In the genomic region with DNA sequence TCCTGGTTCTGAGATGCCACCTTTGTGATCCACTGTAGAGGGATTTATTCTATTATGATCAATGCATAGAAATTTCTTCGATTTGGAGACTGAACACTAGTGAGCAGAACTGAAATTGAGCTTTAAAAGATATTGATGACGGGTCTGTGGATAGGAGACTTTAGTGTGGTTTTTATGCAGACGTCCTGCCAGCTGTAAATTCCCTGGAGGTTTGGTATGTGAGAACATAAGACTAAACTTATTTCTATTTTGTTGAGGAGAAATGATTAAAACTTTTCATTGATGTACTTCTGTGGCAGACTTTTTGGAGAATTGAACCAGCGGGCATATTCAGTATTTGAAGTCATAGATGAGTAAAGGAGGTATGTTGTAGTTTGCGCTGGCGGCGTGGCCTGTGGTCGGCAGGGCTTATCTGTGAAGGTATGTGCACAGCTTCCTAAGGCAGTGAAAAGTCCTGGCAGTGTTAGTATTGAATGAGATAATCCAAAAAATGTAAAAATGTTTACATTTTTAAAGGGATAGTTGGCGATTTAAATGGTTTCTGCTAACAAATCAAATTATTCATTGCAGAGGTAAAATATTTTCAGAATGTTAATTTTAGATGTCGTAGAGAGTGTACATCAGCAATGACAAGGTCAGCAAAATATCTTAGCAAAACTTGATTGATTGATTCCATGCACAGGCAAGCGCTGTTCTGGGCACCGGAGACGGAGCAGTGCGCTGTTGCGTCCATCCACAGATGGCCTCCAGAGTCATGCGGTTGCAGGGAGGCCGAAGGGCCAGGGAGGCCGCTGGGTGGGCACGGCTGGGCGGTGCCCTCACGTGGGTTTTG, we compare ENCODE assay signal across 12 cellular contexts. TPM values are rescaled to one million over a fixed set of nuclear protein-coding genes. Genes with fewer than 3 reads are reported as not detected.
A peak's percentile ranks its signal among the peaks of the same experiment; 100 is the strongest.
DNase-seq lines count a peak whose midpoint lies in the region; ATAC-seq and TF ChIP-seq lines count a peak whose summit lies in the region.
"Had no signal": no experiment of that assay in that cellular context is flagged by ENCODE, and none has a peak within 500 bp of the region (broad histone marks: within the 10 kb centered on the region; RNA-seq: fewer than 3 reads in every experiment).

No MANE protein-coding gene starts in this region.

- CTCF ChIA-PET in activated naive CD4-positive, alpha-beta T cell treated with anti-CD3 and anti-CD28 coated beads, Interleukin-2, amount 10 ng/mL, durations not matched to agents 7 days and 5 days (lab: Charles Lee), result no interaction called here

- peak overlapping the region; percentile 12 for H3K27ac ChIP-seq in layer of hippocampus (ENCODE audit: low read depth, low read length)
- H3K27ac ChIP-seq in thyroid gland, result peak overlapping the region in 2 of 3 donors; percentile 47 to 77

- no peaks in the 10 kb centered on the region for H3K9me3 Mint-ChIP-seq in activated naive CD4-positive, alpha-beta T cell treated with anti-CD3 and anti-CD28 coated beads, Interleukin-2, amount 50 U/mL, for 72 hours
- no peaks in the 10 kb centered on the region for H3K9me3 Mint-ChIP-seq in activated naive CD4-positive, alpha-beta T cell treated with anti-CD3 and anti-CD28 coated beads, Interleukin-2, amount 10 ng/mL, durations not matched to agents 7 days and 5 days

- TF ChIP-seq POLR2A in thyroid gland (IDR thresholded peaks at IDR 0.05), result no peak

- peak overlapping the region; percentile 52 to 61 for H3K27ac Mint-ChIP-seq in activated naive CD4-positive, alpha-beta T cell treated with anti-CD3 and anti-CD28 coated beads, Interleukin-2, amount 50 U/mL, for 72 hours
- no peak overlapping the region for H3K27ac Mint-ChIP-seq in activated naive CD4-positive, alpha-beta T cell treated with anti-CD3 and anti-CD28 coated beads, Interleukin-2, amount 10 ng/mL, durations not matched to agents 7 days and 5 days

- peaks cover 7 to 25% of the 10 kb centered on the region in 2 donors for H3K36me3 Mint-ChIP-seq in activated naive CD4-positive, alpha-beta T cell treated with anti-CD3 and anti-CD28 coated beads, Interleukin-2, amount 50 U/mL, for 72 hours
- peaks cover 34% of the 10 kb centered on the region for H3K36me3 Mint-ChIP-seq in activated naive CD4-positive, alpha-beta T cell treated with anti-CD3 and anti-CD28 coated beads, Interleukin-2, amount 10 ng/mL, durations not matched to agents 7 days and 5 days

- peaks cover 9 to 23% of the 10 kb centered on the region in 2 donors for H3K4me1 ChIP-seq in thyroid gland

- H3K36me3 ChIP-seq in thyroid gland, result peaks cover 0 to 4% of the 10 kb centered on the region in 2 donors

- H3K4me3 ChIP-seq in astrocyte of the cerebellum (ENCODE audit: low read depth, low read length) (no peak overlapping the region), thyroid gland (replicated peaks in 1 of 3) (no peak overlapping the region)
- H3K4me3 ChIP-seq: upper lobe of right lung had no signal

- no peaks in the 10 kb centered on the region for H3K9me3 ChIP-seq in thyroid gland
- H3K9me3 ChIP-seq: upper lobe of right lung had no signal

- no peak for ATAC-seq in activated naive CD4-positive, alpha-beta T cell treated with anti-CD3 and anti-CD28 coated beads, Interleukin-2, amount 50 U/mL, for 72 hours
- ATAC-seq in HG02623 (IDR thresholded peaks at IDR 0.05; ENCODE audit: unreplicated experiment) (no peak), GM19397 (IDR thresholded peaks at IDR 0.05; ENCODE audit: unreplicated experiment) (no peak)

- H3K27me3 ChIP-seq in layer of hippocampus (ENCODE audit: control insufficient read depth, insufficient read depth, low read length), result no peaks in the 10 kb centered on the region
- no peaks in the 10 kb centered on the region for H3K27me3 ChIP-seq in thyroid gland
- H3K27me3 ChIP-seq: upper lobe of right lung had no signal

- TF ChIP-seq CTCF in astrocyte of the cerebellum (IDR thresholded peaks at IDR 0.05; ENCODE audit: low read depth, low read length, missing control alignments) (no peak), thyroid gland (IDR thresholded peaks at IDR 0.05) (no peak)

- H3K27me3 Mint-ChIP-seq in activated naive CD4-positive, alpha-beta T cell treated with anti-CD3 and anti-CD28 coated beads, Interleukin-2, amount 10 ng/mL, durations not matched to agents 7 days and 5 days, result no peaks in the 10 kb centered on the region

- H3K4me1 Mint-ChIP-seq in activated naive CD4-positive, alpha-beta T cell treated with anti-CD3 and anti-CD28 coated beads, Interleukin-2, amount 10 ng/mL, durations not matched to agents 7 days and 5 days, result peaks cover 71% of the 10 kb centered on the region

- 85 to 90% methylated on average over 21 of the region's 21 CpGs for WGBS in thyroid gland, 2 donors

- no peak for DNase-seq in activated naive CD4-positive, alpha-beta T cell treated with anti-CD3 and anti-CD28 coated beads, Interleukin-2, amount 50 U/mL, for 72 hours (ENCODE audit: low spot score in 2 of 2)
- DNase-seq in activated naive CD4-positive, alpha-beta T cell treated with anti-CD3 and anti-CD28 coated beads, Interleukin-2, amount 10 ng/mL, durations not matched to agents 7 days and 5 days, result no peak
- DNase-seq in astrocyte of the cerebellum (ENCODE audit: low read depth), result peak; percentile 38
- DNase-seq in thyroid gland, result no peak
- no peak for DNase-seq in 8988T
- DNase-seq: central memory CD4-positive, alpha-beta T cell; H7; NCI-H2227 treated with DMSO at 0.1 percent for 48 hours had no signal

- H3K4me3 Mint-ChIP-seq in activated naive CD4-positive, alpha-beta T cell treated with anti-CD3 and anti-CD28 coated beads, Interleukin-2, amount 10 ng/mL, durations not matched to agents 7 days and 5 days, result no peak overlapping the region

- in situ Hi-C loops in astrocyte of the cerebellum (cut with HindIII; ENCODE audit: low sequenced_read_pairs), result loop anchor here (25.0 kb wide), 1 partner anchor 1246 kb away; no protein-coding TSS in a partner anchor

- intact Hi-C loops in thyroid gland (cut with DNase I), result no loop called here

RNA-seq across cellular contexts. Expression of a gene that starts 20.4 kb away (rescaled TPM):
- total RNA-seq in activated naive CD4-positive, alpha-beta T cell treated with anti-CD3 and anti-CD28 coated beads, Interleukin-2, amount 50 U/mL, for 72 hours, result 10 to 100 TPM; 44.2 to 44.3 TPM
- 10 to 100 TPM; 19.8 to 41.2 (median 29.4) TPM for total RNA-seq in thyroid gland
